ENCODE assay signal across 8 cellular contexts in the genomic region with DNA sequence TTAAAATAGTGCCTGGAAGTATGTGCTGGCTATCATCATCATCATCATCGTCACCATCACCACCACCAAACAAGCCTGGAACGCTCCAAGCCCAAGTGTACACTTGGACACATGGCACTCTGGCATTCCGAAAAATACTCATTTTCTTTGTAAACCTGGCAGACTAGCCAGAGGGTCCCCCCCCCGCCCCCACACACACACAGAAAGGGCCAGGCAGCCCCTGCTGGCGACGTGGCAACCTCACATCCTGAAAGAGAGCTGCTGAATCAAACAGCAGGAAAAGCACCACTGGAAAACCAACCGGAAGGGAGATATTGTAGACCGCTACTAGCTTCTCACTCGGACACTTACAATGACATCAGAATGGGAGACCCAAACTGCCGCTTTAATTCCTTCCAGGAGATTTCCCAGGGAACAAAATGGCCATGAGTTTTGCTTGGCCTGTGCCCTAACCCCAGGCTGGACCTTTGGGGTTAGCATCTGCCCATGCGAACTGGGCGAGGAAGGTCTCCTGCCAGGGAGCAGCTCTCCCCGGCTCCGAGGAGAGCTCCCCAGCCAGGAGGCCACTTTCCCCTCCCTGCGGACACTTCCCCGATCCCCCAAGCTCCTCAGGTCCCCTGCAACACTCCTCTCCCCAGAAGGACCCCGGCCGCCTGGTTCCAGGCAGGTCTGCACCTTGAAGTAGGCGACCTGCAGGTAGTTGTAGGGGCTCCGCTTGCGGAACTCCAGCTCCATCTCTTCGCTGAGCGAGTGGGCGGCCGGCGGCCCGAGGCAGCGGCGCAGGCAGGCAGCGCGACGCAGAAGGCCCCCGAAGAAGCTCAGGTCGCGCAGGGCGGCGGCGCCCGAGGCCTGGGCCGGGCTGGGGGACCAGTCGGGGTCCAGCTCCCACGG. TPM values are rescaled to one million over a fixed set of nuclear protein-coding genes. Genes with fewer than 3 reads are reported as not detected.
DNase-seq lines count a peak whose midpoint lies in the region; ATAC-seq and TF ChIP-seq lines count a peak whose summit lies in the region.

No MANE protein-coding gene starts in this region.

- no peak overlapping the region for H3K27ac Mint-ChIP-seq in activated B cell treated with CpG ODN at 0.5 μM for 24 hours
- H3K27ac Mint-ChIP-seq in endodermal cell, result no peak overlapping the region

- H3K27ac ChIP-seq in AG04450 (ENCODE audit: low read depth, low read length) (peak overlapping the region; percentile 87), endodermal cell (ENCODE audit: low read depth, low read length) (peak overlapping the region; percentile 69)

- H3K27me3 ChIP-seq in AG04450 (ENCODE audit: control insufficient read depth, insufficient read depth, low read length) (no peaks in the 10 kb centered on the region), endodermal cell (ENCODE audit: control insufficient read depth, insufficient read depth, low read length, poor library complexity, severe bottlenecking) (no peaks in the 10 kb centered on the region)

- peaks cover 19% of the 10 kb centered on the region for H3K36me3 Mint-ChIP-seq in activated B cell treated with CpG ODN at 0.5 μM for 24 hours (ENCODE audit: low read depth)
- H3K36me3 Mint-ChIP-seq in endodermal cell (ENCODE audit: low read depth), result peaks cover 23% of the 10 kb centered on the region

- CTCF ChIA-PET in AG04450 (lab: Charles Lee) (interaction anchor here (0.5 to 2.1 kb wide), 27 partner anchors 9 to 1840 kb away, joined by 3 to 14 read pairs (median 5); a partner anchor contains a TSS), activated B cell treated with CpG ODN at 0.5 μM for 24 hours (lab: Charles Lee) (interaction anchor here (0.7 to 1.7 kb wide), 11 partner anchors 9 to 308 kb away, joined by 3 to 8 read pairs (median 4); no protein-coding TSS in a partner anchor)

- H3K4me1 Mint-ChIP-seq in activated B cell treated with CpG ODN at 0.5 μM for 24 hours (peaks cover 33% of the 10 kb centered on the region), endodermal cell (peaks cover 7% of the 10 kb centered on the region)

- H3K9me3 ChIP-seq in AG04450 (ENCODE audit: control insufficient read depth, insufficient read depth, low read length), result peaks cover 2% of the 10 kb centered on the region; the same call in 1 of the 2 replicates
- H3K9me3 ChIP-seq in endodermal cell (ENCODE audit: control insufficient read depth, low read length), result no peaks in the 10 kb centered on the region

- intact Hi-C loops in activated B cell treated with CpG ODN at 0.5 μM for 24 hours (cut with micrococcal nuclease), result loop anchor here (1.0 to 5.0 kb wide), 5 partner anchors 109 to 881 kb away; a partner anchor contains a TSS

- H3K36me3 ChIP-seq in endodermal cell (ENCODE audit: control insufficient read depth, insufficient read depth, low read length), result peaks cover 14% of the 10 kb centered on the region

- peak overlapping the region; percentile 80 for H3K9ac ChIP-seq in endodermal cell (ENCODE audit: extremely low read depth, low read length, poor library complexity, severe bottlenecking)

- H3K27me3 Mint-ChIP-seq in activated B cell treated with CpG ODN at 0.5 μM for 24 hours (no peaks in the 10 kb centered on the region), endodermal cell (ENCODE audit: insufficient read depth) (no peaks in the 10 kb centered on the region)

- H3K4me1 ChIP-seq in endodermal cell (ENCODE audit: control insufficient read depth, insufficient read depth, low read length), result no peaks in the 10 kb centered on the region

- POLR2A ChIA-PET in AG04450 (lab: Yijun Ruan, JAX) (interaction anchor here (0.6 to 2.4 kb wide), 13 partner anchors 9 to 308 kb away, joined by 3 to 32 read pairs (median 4); a partner anchor contains a TSS), activated B cell treated with CpG ODN at 0.5 μM for 24 hours (lab: Charles Lee) (interaction anchor here (0.6 to 3.1 kb wide), 27 partner anchors 7 to 1884 kb away, joined by 3 to 48 read pairs (median 5); a partner anchor contains a TSS)

- peak; percentile 64 for DNase-seq in AG04450 (ENCODE audit: low read depth, low spot score)
- peak; percentile 29 for DNase-seq in NCI-H2081 treated with DMSO at 0.1 percent for 48 hours (lab: John Stamatoyannopoulos, UW)
- DNase-seq in activated B cell treated with CpG ODN at 0.5 μM for 24 hours, result no peak
- DNase-seq in endodermal cell, result peak; percentile 82
- peak; percentile 20 for DNase-seq in mucosa of gallbladder (ENCODE audit: low spot score)
- peak; percentile 50 for DNase-seq in stimulated activated naive CD4-positive, alpha-beta T cell treated with Interleukin-2 at 50 U/mL for 16 hours (lab: John Stamatoyannopoulos, UW)

- TF ChIP-seq CTCF in AG04450 (IDR thresholded peaks at IDR 0.05; ENCODE audit: low read depth, low read length) (peak; percentile 63), activated B cell treated with CpG ODN at 0.5 μM for 24 hours (IDR thresholded peaks at IDR 0.05) (no peak), endodermal cell (conservative IDR thresholded peaks at IDR 0.05) (peak; percentile 74)

- H3K9me3 Mint-ChIP-seq in activated B cell treated with CpG ODN at 0.5 μM for 24 hours (no peaks in the 10 kb centered on the region), endodermal cell (no peaks in the 10 kb centered on the region)

- H3K4me3 ChIP-seq in AG04450 (ENCODE audit: low read depth, low read length) (peak overlapping the region; percentile 95), endodermal cell (ENCODE audit: low read length) (peak overlapping the region; percentile 86)

- 0 to 4% methylated on average over 11 to 41 of the region's 42 CpGs for WGBS in endodermal cell (ENCODE audit: insufficient coverage in 1 of 2, insufficient read length in 1 of 2), 2 experiments

- peak; percentile 28 for ATAC-seq in GM18498 (IDR thresholded peaks at IDR 0.05; ENCODE audit: unreplicated experiment)
- peak; percentile 7 for ATAC-seq in HG02981 (IDR thresholded peaks at IDR 0.05; ENCODE audit: unreplicated experiment)
- peak; percentile 7 for ATAC-seq in activated B cell treated with CpG ODN at 0.5 μM for 24 hours (ENCODE audit: low read depth)

- H3K4me3 Mint-ChIP-seq in activated B cell treated with CpG ODN at 0.5 μM for 24 hours, result no peak overlapping the region
- H3K4me3 Mint-ChIP-seq in endodermal cell, result no peak overlapping the region

RNA-seq across cellular contexts. Expression of a gene that starts 0.8 kb away (rescaled TPM):
- 156 and 188 TPM in 2 replicates for polyA plus RNA-seq in AG04450 (2011; rRNA removed)
- 171 and 210 TPM in 2 replicates for polyA minus RNA-seq in AG04450 (2011; rRNA and poly(A)+ RNA removed)
- total RNA-seq in activated B cell treated with CpG ODN at 0.5 μM for 24 hours (27.1 and 30.4 TPM in 2 replicates), endodermal cell (10 to 100 TPM; 51.7 to 68.3 TPM), mucosa of gallbladder (41.9 TPM)
- 82.0 TPM for polyA plus RNA-seq in endodermal cell (2013, experiment 1 of 2)
- polyA plus RNA-seq in endodermal cell (2013, experiment 2 of 2), result 76.1 TPM

RNA-seq across cellular contexts. Expression of a gene that starts 1.0 kb away (rescaled TPM):
- 5.4 and 6.4 TPM in 2 replicates for polyA plus RNA-seq in AG04450 (2011; rRNA removed)
- 1.1 and 1.8 TPM in 2 replicates for polyA minus RNA-seq in AG04450 (2011; rRNA and poly(A)+ RNA removed)
- 10.6 and 13.1 TPM in 2 replicates for total RNA-seq in activated B cell treated with CpG ODN at 0.5 μM for 24 hours
- 1 to 10 TPM; 4.8 to 7.3 TPM for total RNA-seq in endodermal cell
- polyA plus RNA-seq in endodermal cell (2013, experiment 1 of 2), result 8.7 TPM
- polyA plus RNA-seq in endodermal cell (2013, experiment 2 of 2), result 11.8 TPM
- 6.7 TPM for total RNA-seq in mucosa of gallbladder

RNA-seq across cellular contexts. Expression of a gene that starts 18.7 kb away (rescaled TPM):
- 0.04 TPM in 1 of 2 replicates, not detected in the other for polyA plus RNA-seq in AG04450 (2011; rRNA removed)
- polyA minus RNA-seq in AG04450 (2011; rRNA and poly(A)+ RNA removed), result not detected in 2 replicates
- total RNA-seq in activated B cell treated with CpG ODN at 0.5 μM for 24 hours, result 0.20 and 0.31 TPM in 2 replicates
- total RNA-seq in endodermal cell, result under 1 TPM; 0.20 to 0.66 TPM
- 0.53 TPM for polyA plus RNA-seq in endodermal cell (2013, experiment 1 of 2)
- polyA plus RNA-seq in endodermal cell (2013, experiment 2 of 2), result 0.46 TPM
- total RNA-seq in mucosa of gallbladder, result 0.06 TPM

RNA-seq across cellular contexts. Expression of a gene that starts 26.0 kb away (rescaled TPM):
- not detected in 2 replicates for polyA plus RNA-seq in AG04450 (2011; rRNA removed)
- polyA minus RNA-seq in AG04450 (2011; rRNA and poly(A)+ RNA removed), result not detected in 2 replicates
- total RNA-seq in activated B cell treated with CpG ODN at 0.5 μM for 24 hours (not detected in 2 replicates), endodermal cell (10 to 100 TPM; 31.6 to 32.6 TPM), mucosa of gallbladder (0.06 TPM)
- 7.2 TPM for polyA plus RNA-seq in endodermal cell (2013, experiment 1 of 2)
- polyA plus RNA-seq in endodermal cell (2013, experiment 2 of 2), result 7.2 TPM

RNA-seq across cellular contexts. Expression of a gene that starts 50.8 kb away (rescaled TPM):
- 16.1 and 18.2 TPM in 2 replicates for polyA plus RNA-seq in AG04450 (2011; rRNA removed)
- 11.7 and 14.2 TPM in 2 replicates for polyA minus RNA-seq in AG04450 (2011; rRNA and poly(A)+ RNA removed)
- total RNA-seq in activated B cell treated with CpG ODN at 0.5 μM for 24 hours (7.1 and 10.7 TPM in 2 replicates), endodermal cell (1 to 10 TPM; 5.1 to 5.7 TPM), mucosa of gallbladder (16.6 TPM)
- 3.4 TPM for polyA plus RNA-seq in endodermal cell (2013, experiment 1 of 2)
- 2.6 TPM for polyA plus RNA-seq in endodermal cell (2013, experiment 2 of 2)
